ENCODE assay signal across 8 cellular contexts in the genomic region with DNA sequence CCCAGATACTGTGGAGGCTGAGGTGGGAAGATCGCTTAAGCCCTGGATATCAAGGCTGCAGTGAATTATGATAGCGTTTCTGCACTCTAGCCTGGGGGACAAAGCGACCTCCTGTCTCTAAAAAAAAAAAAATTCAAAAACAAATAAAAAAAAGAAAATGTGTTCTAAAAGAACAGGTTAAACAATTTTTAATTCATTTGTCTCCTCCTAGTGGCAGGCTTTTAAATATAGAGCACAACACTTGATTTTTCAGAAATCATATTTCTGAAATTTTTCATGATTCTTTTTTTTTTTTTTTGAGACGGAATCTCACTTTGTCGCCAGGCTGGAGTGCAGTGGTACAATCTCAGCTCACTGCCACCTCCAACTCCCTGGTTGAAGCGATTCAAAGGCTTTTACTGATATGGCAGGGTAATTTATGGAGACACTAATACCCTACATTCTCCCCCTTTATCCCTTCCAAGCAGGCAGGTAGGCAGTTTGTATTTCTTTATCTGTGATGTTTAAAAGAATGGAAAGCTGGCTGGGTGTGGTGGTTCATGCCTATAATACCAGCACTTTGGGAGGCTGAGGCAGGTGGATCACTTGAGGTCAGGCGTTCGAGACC. TPM values are rescaled to one million over a fixed set of nuclear protein-coding genes. Genes with fewer than 3 reads are reported as not detected.
DNase-seq lines count a peak whose midpoint lies in the region; ATAC-seq and TF ChIP-seq lines count a peak whose summit lies in the region.

No MANE protein-coding gene starts in this region.

- intact Hi-C loops in OCI-LY7 (cut with micrococcal nuclease; ENCODE audit: unreplicated experiment) = loop anchor here (1.0 kb wide), 2 partner anchors 267 to 421 kb away; no protein-coding TSS in a partner anchor

- no peak overlapping the region for H3K27ac Mint-ChIP-seq in activated naive CD4-positive, alpha-beta T cell treated with anti-CD3 and anti-CD28 coated beads, Interleukin-2, amount 50 U/mL, for 72 hours

- no peak overlapping the region; the same call in 1 of the 2 replicates for H2AFZ ChIP-seq in OCI-LY7 (ENCODE audit: low read length)

- no peak overlapping the region for H3K27ac ChIP-seq in OCI-LY7 (ENCODE audit: low read depth, low read length, poor library complexity, severe bottlenecking)

- POLR2A ChIA-PET in OCI-LY7 (lab: Charles Lee) = interaction anchor here (0.6 to 1.1 kb wide), 6 partner anchors 21 to 429 kb away, joined by 3 to 5 read pairs (median 3); no protein-coding TSS in a partner anchor

- TF ChIP-seq CTCF in OCI-LY7 (conservative IDR thresholded peaks at IDR 0.05; ENCODE audit: low read length) = peak; percentile 85

- no peaks in the 10 kb centered on the region for H3K27me3 ChIP-seq in skeletal muscle satellite cell (ENCODE audit: control insufficient read depth, insufficient read depth, low read length)

- ATAC-seq in GM21786 (IDR thresholded peaks at IDR 0.05; ENCODE audit: unreplicated experiment) = no peak
- no peak for ATAC-seq in activated naive CD4-positive, alpha-beta T cell treated with anti-CD3 and anti-CD28 coated beads, Interleukin-2, amount 50 U/mL, for 72 hours

- DNase-seq in NOMO-1 (lab: John Stamatoyannopoulos, UW; ENCODE audit: unreplicated experiment in 2 of 2) (peak; percentile 12 to 54), NOMO-1 treated with dmso at 0.1 percent for 144 hours (lab: John Stamatoyannopoulos, UW; ENCODE audit: unreplicated experiment) (no peak), OCI-LY7 (ENCODE audit: low spot score) (peak; percentile 57), fibroblast of peridontal ligament (ENCODE audit: extremely low read depth) (peak; percentile 76), SKM-1 (lab: John Stamatoyannopoulos, UW; ENCODE audit: unreplicated experiment) (no peak)
- DNase-seq in activated naive CD4-positive, alpha-beta T cell treated with anti-CD3 and anti-CD28 coated beads, Interleukin-2, amount 50 U/mL, for 72 hours (ENCODE audit: low spot score in 2 of 2) = no peak

- H3K36me3 ChIP-seq in OCI-LY7 (ENCODE audit: insufficient read depth, low read length) (no peaks in the 10 kb centered on the region), skeletal muscle satellite cell (ENCODE audit: insufficient read depth, low read length) (no peaks in the 10 kb centered on the region)

- H4K20me1 ChIP-seq in OCI-LY7 (ENCODE audit: insufficient read depth, low read length) = no peaks in the 10 kb centered on the region

- H3K4me1 ChIP-seq in OCI-LY7 (ENCODE audit: insufficient read depth, low read length, poor library complexity, severe bottlenecking) = no peaks in the 10 kb centered on the region
- H3K4me1 ChIP-seq in skeletal muscle satellite cell (ENCODE audit: control insufficient read depth, insufficient read depth, low read length) = peaks cover 29% of the 10 kb centered on the region

- H3K9me3 Mint-ChIP-seq in activated naive CD4-positive, alpha-beta T cell treated with anti-CD3 and anti-CD28 coated beads, Interleukin-2, amount 50 U/mL, for 72 hours = no peaks in the 10 kb centered on the region

- H3K4me3 ChIP-seq in OCI-LY7 (ENCODE audit: low read depth, low read length, poor library complexity, severe bottlenecking) = no peak overlapping the region
- H3K4me3 ChIP-seq in skeletal muscle satellite cell (ENCODE audit: low read length) = no peak overlapping the region

- H3K9me2 ChIP-seq in OCI-LY7 (ENCODE audit: insufficient read depth, low read length) = no peaks in the 10 kb centered on the region

- peak overlapping the region; percentile 3 for H3K9ac ChIP-seq in skeletal muscle satellite cell (ENCODE audit: low read depth, low read length)

- BruUV-seq in OCI-LY7 (replicated peaks; lab: Mats Ljungman, UMichigan) = no TSS peak

- no peaks in the 10 kb centered on the region for H3K79me2 ChIP-seq in OCI-LY7 (ENCODE audit: insufficient read depth, low read depth, low read length)

- CTCF ChIA-PET in OCI-LY7 (lab: Charles Lee; ENCODE audit: unreplicated experiment) = no interaction called here

- no peaks in the 10 kb centered on the region for H3K9me3 ChIP-seq in OCI-LY7 (ENCODE audit: low read length)
- no peaks in the 10 kb centered on the region for H3K9me3 ChIP-seq in skeletal muscle satellite cell (replicated peaks; ENCODE audit: low read length)

- H3K36me3 Mint-ChIP-seq in activated naive CD4-positive, alpha-beta T cell treated with anti-CD3 and anti-CD28 coated beads, Interleukin-2, amount 50 U/mL, for 72 hours = no peaks in the 10 kb centered on the region

- no peak overlapping the region for H3K4me2 ChIP-seq in OCI-LY7 (ENCODE audit: low read length)
- H3K4me2 ChIP-seq in skeletal muscle satellite cell (ENCODE audit: low read length) = peak overlapping the region; percentile 51

RNA-seq across cellular contexts. Expression of gene GTF3C6, which starts 8.7 kb away (rescaled TPM):
- 29.7 and 56.8 TPM in 2 replicates for total RNA-seq in OCI-LY7 (2014; rRNA removed; shearing (Covaris generic))
- 63.4 and 71.0 TPM in 2 replicates for total RNA-seq in OCI-LY7 (2022)
- total RNA-seq in skeletal muscle satellite cell (2012; rRNA removed) = 65.7 and 73.5 TPM in 2 replicates
- total RNA-seq in activated naive CD4-positive, alpha-beta T cell treated with anti-CD3 and anti-CD28 coated beads, Interleukin-2, amount 50 U/mL, for 72 hours = 10 to 100 TPM; 72.0 to 85.7 TPM

RNA-seq across cellular contexts. Expression of gene RPF2, which starts 32.1 kb away (rescaled TPM):
- 26.0 and 27.1 TPM in 2 replicates for total RNA-seq in OCI-LY7 (2014; rRNA removed; shearing (Covaris generic))
- 32.9 and 40.1 TPM in 2 replicates for total RNA-seq in OCI-LY7 (2022)
- 56.6 and 59.1 TPM in 2 replicates for total RNA-seq in skeletal muscle satellite cell (2012; rRNA removed)
- total RNA-seq in activated naive CD4-positive, alpha-beta T cell treated with anti-CD3 and anti-CD28 coated beads, Interleukin-2, amount 50 U/mL, for 72 hours = 10 to 100 TPM; 33.1 to 41.7 TPM

Comparison
In these comparisons a context has a peak if more than half of its experiments do, and no peak if none do; other contexts are left out.
1. DNase-seq: peak in NOMO-1 (2 of 2), OCI-LY7 (single experiment) and fibroblast of peridontal ligament (single experiment); none in NOMO-1 treated with dmso at 0.1 percent for 144 hours (single experiment), SKM-1 (single experiment) and activated naive CD4-positive, alpha-beta T cell treated with anti-CD3 and anti-CD28 coated beads, Interleukin-2, amount 50 U/mL, for 72 hours (0 of 2).